In genomic region chr11:36702330-36703054, GRCh38 we compare ENCODE assay signal across 9 cellular contexts.
DNase-seq lines count a peak whose midpoint lies in the region; ATAC-seq and TF ChIP-seq lines count a peak whose summit lies in the region.
"Had no signal": no experiment of that assay in that cellular context is flagged by ENCODE, and none has a peak within 500 bp of the region (broad histone marks: within the 10 kb centered on the region; RNA-seq: fewer than 3 reads in every experiment).

No MANE protein-coding gene starts in this region.

- WGBS in body of pancreas, 2 donors: 41 to 45% methylated on average over 5 of the region's 5 CpGs

- no peak overlapping the region for H3K27ac ChIP-seq in body of pancreas
- H3K27ac ChIP-seq in iPS-20b (ENCODE audit: low read length): no peak overlapping the region

- H3K27ac Mint-ChIP-seq in activated naive CD4-positive, alpha-beta T cell treated with anti-CD3 and anti-CD28 coated beads, Interleukin-2, amount 10 ng/mL, durations not matched to agents 7 days and 5 days: no peak overlapping the region
- H3K27ac Mint-ChIP-seq: activated naive CD4-positive, alpha-beta T cell treated with anti-CD3 and anti-CD28 coated beads, Interleukin-2, amount 50 U/mL, for 24 hours had no signal

- H3K4me3 Mint-ChIP-seq in activated naive CD4-positive, alpha-beta T cell treated with anti-CD3 and anti-CD28 coated beads, Interleukin-2, amount 10 ng/mL, durations not matched to agents 7 days and 5 days: no peak overlapping the region
- H3K4me3 Mint-ChIP-seq: activated naive CD4-positive, alpha-beta T cell treated with anti-CD3 and anti-CD28 coated beads, Interleukin-2, amount 50 U/mL, for 24 hours had no signal

- H3K4me1 Mint-ChIP-seq in activated naive CD4-positive, alpha-beta T cell treated with anti-CD3 and anti-CD28 coated beads, Interleukin-2, amount 10 ng/mL, durations not matched to agents 7 days and 5 days: no peaks in the 10 kb centered on the region
- H3K4me1 Mint-ChIP-seq: activated naive CD4-positive, alpha-beta T cell treated with anti-CD3 and anti-CD28 coated beads, Interleukin-2, amount 50 U/mL, for 24 hours had no signal

- peak; percentile 65 to 95 (median 89) for TF ChIP-seq CTCF in body of pancreas (IDR thresholded peaks at IDR 0.05)

- H3K9ac ChIP-seq in iPS-20b (ENCODE audit: low read depth, low read length): peak overlapping the region; percentile 13; the same call in 1 of the 2 replicates

- H3K27me3 Mint-ChIP-seq in activated naive CD4-positive, alpha-beta T cell treated with anti-CD3 and anti-CD28 coated beads, Interleukin-2, amount 10 ng/mL, durations not matched to agents 7 days and 5 days: no peaks in the 10 kb centered on the region

- intact Hi-C loops in body of pancreas (cut with DNase I): no loop called here

- no peaks in the 10 kb centered on the region for H3K36me3 ChIP-seq in body of pancreas (replicated peaks in 1 of 2; ENCODE audit: insufficient read depth in 1 of 2, low read depth in 2 of 2)
- H3K36me3 ChIP-seq in iPS-20b (ENCODE audit: insufficient read depth, low read depth, low read length): no peaks in the 10 kb centered on the region

- H3K9me3 ChIP-seq in body of pancreas: no peaks in the 10 kb centered on the region
- no peaks in the 10 kb centered on the region for H3K9me3 ChIP-seq in iPS-20b (ENCODE audit: insufficient read depth, low read depth, low read length)

- CTCF ChIA-PET in activated naive CD4-positive, alpha-beta T cell treated with anti-CD3 and anti-CD28 coated beads, Interleukin-2, amount 10 ng/mL, durations not matched to agents 7 days and 5 days (lab: Charles Lee): interaction anchor here (1.1 to 5.5 kb wide), 5 partner anchors 16 to 138 kb away, joined by 3 to 103 read pairs (median 4); no protein-coding TSS in a partner anchor

- H3K4me3 ChIP-seq in body of pancreas (no peak overlapping the region), iPS-20b (ENCODE audit: low read length) (no peak overlapping the region)

- H3K27me3 ChIP-seq in body of pancreas (no peaks in the 10 kb centered on the region), iPS-20b (ENCODE audit: insufficient read depth, low read length) (no peaks in the 10 kb centered on the region)

- H3K4me1 ChIP-seq in body of pancreas (no peaks in the 10 kb centered on the region), iPS-20b (ENCODE audit: insufficient read depth, low read length) (peaks cover 23% of the 10 kb centered on the region)

- no peaks in the 10 kb centered on the region for H3K36me3 Mint-ChIP-seq in activated naive CD4-positive, alpha-beta T cell treated with anti-CD3 and anti-CD28 coated beads, Interleukin-2, amount 10 ng/mL, durations not matched to agents 7 days and 5 days
- H3K36me3 Mint-ChIP-seq: activated naive CD4-positive, alpha-beta T cell treated with anti-CD3 and anti-CD28 coated beads, Interleukin-2, amount 50 U/mL, for 24 hours had no signal

- ATAC-seq in GM21367 (IDR thresholded peaks at IDR 0.05; ENCODE audit: unreplicated experiment) (peak; percentile 77), HG03521 (IDR thresholded peaks at IDR 0.05; ENCODE audit: unreplicated experiment) (peak; percentile 75), body of pancreas (peak; percentile 73)

- no peaks in the 10 kb centered on the region for H3K9me3 Mint-ChIP-seq in activated naive CD4-positive, alpha-beta T cell treated with anti-CD3 and anti-CD28 coated beads, Interleukin-2, amount 10 ng/mL, durations not matched to agents 7 days and 5 days
- H3K9me3 Mint-ChIP-seq: activated naive CD4-positive, alpha-beta T cell treated with anti-CD3 and anti-CD28 coated beads, Interleukin-2, amount 50 U/mL, for 24 hours had no signal

- DNase-seq in EL: peak; percentile 57
- DNase-seq in NCI-H526 (lab: John Stamatoyannopoulos, UW): peak; percentile 58 to 84
- peak; percentile 20 to 61 (median 37) for DNase-seq in body of pancreas
- DNase-seq in stromal cell of bone marrow (ENCODE audit: low read depth): peak; percentile 46
- no peak for DNase-seq in activated naive CD4-positive, alpha-beta T cell treated with anti-CD3 and anti-CD28 coated beads, Interleukin-2, amount 10 ng/mL, durations not matched to agents 7 days and 5 days

- TF ChIP-seq POLR2A in body of pancreas (IDR thresholded peaks at IDR 0.05): no peak
